In the genomic region with DNA sequence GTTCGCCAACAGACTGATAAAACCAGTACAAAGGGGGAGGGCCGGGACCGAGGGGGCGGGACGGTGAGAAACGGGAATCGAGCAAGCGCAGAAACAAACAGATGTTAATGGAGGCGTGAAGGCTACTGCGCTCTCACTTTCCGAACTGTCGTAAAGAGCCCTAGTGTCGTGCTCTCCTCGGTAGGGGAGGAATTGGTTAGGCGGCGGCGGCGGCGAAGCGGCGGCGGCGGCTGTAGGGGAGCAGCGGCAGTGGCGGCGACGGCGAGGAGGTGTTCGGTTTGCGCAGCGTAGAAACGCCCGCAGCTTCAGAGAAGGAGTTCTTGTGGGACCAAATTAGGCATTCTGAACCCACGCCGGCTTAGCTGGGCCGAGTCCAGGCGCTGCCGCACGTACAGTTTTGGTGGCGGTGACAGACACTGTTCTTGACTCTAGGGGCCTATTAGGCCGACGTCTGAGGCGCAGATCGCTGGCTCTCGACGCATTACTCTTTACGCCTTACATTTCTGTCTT, we compare ENCODE assay signal across 8 cellular contexts. TPM values are rescaled to one million over a fixed set of nuclear protein-coding genes. Genes with fewer than 3 reads are reported as not detected.
DNase-seq lines count a peak whose midpoint lies in the region; ATAC-seq, FAIRE-seq and TF ChIP-seq lines count a peak whose summit lies in the region.

Gene RNF111 (plus strand): TSS at position 163 of the 510 bp plus-strand sequence. CDS start 43,160 bp downstream, outside the sequence.

- no peaks in the 10 kb centered on the region for H3K36me3 ChIP-seq in mucosa of descending colon (ENCODE audit: low read depth)

- peaks cover 0 to 3% (median 0%) of the 10 kb centered on the region in 3 donors for H3K9me3 Mint-ChIP-seq in IgD-negative memory B cell

- no peak for FAIRE-seq in D721Med (lab: Jason Lieb, UNC)

- no peak for TF ChIP-seq CTCF in D721Med (IDR thresholded peaks at IDR 0.05; ENCODE audit: insufficient read depth, missing control alignments)
- TF ChIP-seq CTCF in mucosa of descending colon (IDR thresholded peaks at IDR 0.05): no peak

- DNase-seq in D721Med (ENCODE audit: insufficient read length, low spot score) (peak; percentile 63), OCI-M2 (lab: John Stamatoyannopoulos, UW; ENCODE audit: unreplicated experiment) (peak; percentile 80), activated T-cell treated with anti-CD3 and anti-CD28 coated beads for 4 hours (peak; percentile 88), epithelial cell of prostate (ENCODE audit: low read depth, low spot score) (peak; percentile 91), mucosa of descending colon (peak; percentile 91 to 96 (median 92))
- DNase-seq in stimulated activated CD8-positive, alpha-beta memory T cell treated with anti-CD3 and anti-CD28 coated beads, Interleukin-4, amount 100 ng/mL, for 24 hours (ENCODE audit: low read depth): peak; percentile 85

- peaks cover 25 to 33% (median 30%) of the 10 kb centered on the region in 3 donors for H3K4me1 Mint-ChIP-seq in IgD-negative memory B cell

- peaks cover 11% of the 10 kb centered on the region for H3K4me1 ChIP-seq in mucosa of descending colon (ENCODE audit: low read depth)

- H3K27ac Mint-ChIP-seq in IgD-negative memory B cell: peak within 1 kb of the TSS; percentile 87 to 97 (median 94)

- H3K27ac ChIP-seq in epithelial cell of prostate: peak within 1 kb of the TSS; percentile 79

- H3K4me3 Mint-ChIP-seq in IgD-negative memory B cell: peak within 1 kb of the TSS; percentile 89 to 98 (median 96)

- H3K4me3 ChIP-seq in mucosa of descending colon: peak within 1 kb of the TSS; percentile 78

- no peaks in the 10 kb centered on the region for H3K36me3 Mint-ChIP-seq in IgD-negative memory B cell

- no peaks in the 10 kb centered on the region for H3K27me3 Mint-ChIP-seq in IgD-negative memory B cell

- intact Hi-C loops in mucosa of descending colon (cut with DNase I, micrococcal nuclease): loop anchor here in 1 of 2 donors (10.0 kb wide), 1 partner anchor 507 kb away; no protein-coding TSS in a partner anchor

- no peaks in the 10 kb centered on the region for H3K9me3 ChIP-seq in mucosa of descending colon

- ATAC-seq in GM21526 (IDR thresholded peaks at IDR 0.05; ENCODE audit: low FRiP score, unreplicated experiment) (peak; percentile 70), mucosa of descending colon (peak; percentile 99)

RNA-seq across cellular contexts. Expression of gene RNF111, which starts in this region (rescaled TPM):
- 25.3 TPM for polyA plus RNA-seq in IgD-negative memory B cell
- total RNA-seq in mucosa of descending colon: 10 to 100 TPM; 25.7 to 39.6 (median 37.8) TPM

Comparison
In these comparisons a context has a peak if more than half of its experiments do, and no peak if none do; other contexts are left out.
1. Peak in every context shown above with its lines: DNase-seq, ATAC-seq, H3K4me3 ChIP-seq and H3K27ac ChIP-seq.